In genomic region chr1:97505289-97505688, GRCh38 we compare ENCODE assay signal across 20 cellular contexts.
DNase-seq lines count a peak whose midpoint lies in the region; ATAC-seq and TF ChIP-seq lines count a peak whose summit lies in the region.
"Had no signal": no experiment of that assay in that cellular context is flagged by ENCODE, and none has a peak within 500 bp of the region (broad histone marks: within the 10 kb centered on the region; RNA-seq: fewer than 3 reads in every experiment).

No MANE protein-coding gene starts in this region.

- peaks cover 12 to 24% of the 10 kb centered on the region in 2 donors for H3K4me1 Mint-ChIP-seq in stimulated activated naive B cell treated with anti-CD40 and anti-IgM and Interleukin-4, amounts not matched to agents 10 μg/mL and 1 μg/mL and 100 μg/mL, for 72 hours
- H3K4me1 Mint-ChIP-seq in natural killer cell: peaks cover 7 to 12% of the 10 kb centered on the region in 2 donors
- H3K4me1 Mint-ChIP-seq: activated CD4-positive, alpha-beta T cell treated with anti-CD3 and anti-CD28 coated beads for 36 hours had no signal

- no peaks in the 10 kb centered on the region for H3K27me3 Mint-ChIP-seq in stimulated activated naive B cell treated with anti-CD40 and anti-IgM and Interleukin-4, amounts not matched to agents 10 μg/mL and 1 μg/mL and 100 μg/mL, for 72 hours
- H3K27me3 Mint-ChIP-seq in natural killer cell (ENCODE audit: low read depth in 2 of 2): no peaks in the 10 kb centered on the region
- H3K27me3 Mint-ChIP-seq: activated CD4-positive, alpha-beta T cell treated with anti-CD3 and anti-CD28 coated beads for 36 hours had no signal

- H3K36me3 ChIP-seq in breast epithelium: no peaks in the 10 kb centered on the region

- H3K4me3 Mint-ChIP-seq in stimulated activated naive B cell treated with anti-CD40 and anti-IgM and Interleukin-4, amounts not matched to agents 10 μg/mL and 1 μg/mL and 100 μg/mL, for 72 hours: no peak overlapping the region
- H3K4me3 Mint-ChIP-seq in natural killer cell: no peak overlapping the region
- H3K4me3 Mint-ChIP-seq: activated CD4-positive, alpha-beta T cell treated with anti-CD3 and anti-CD28 coated beads for 36 hours; stimulated activated effector memory CD8-positive, alpha-beta T cell treated with anti-CD3 and anti-CD28 coated beads, Interleukin-12 subunit alpha, Interleukin-12 subunit beta, amount 100 ng/mL, for 72 hours had no signal

- peaks cover 8 to 9% of the 10 kb centered on the region in 2 donors for H3K9me3 Mint-ChIP-seq in stimulated activated naive B cell treated with anti-CD40 and anti-IgM and Interleukin-4, amounts not matched to agents 10 μg/mL and 1 μg/mL and 100 μg/mL, for 72 hours
- no peaks in the 10 kb centered on the region for H3K9me3 Mint-ChIP-seq in natural killer cell
- H3K9me3 Mint-ChIP-seq: stimulated activated effector memory CD8-positive, alpha-beta T cell treated with anti-CD3 and anti-CD28 coated beads, Interleukin-12 subunit alpha, Interleukin-12 subunit beta, amount 100 ng/mL, for 72 hours had no signal

- no peaks in the 10 kb centered on the region for H3K4me1 ChIP-seq in breast epithelium
- H3K4me1 ChIP-seq: spleen had no signal

- H3K36me3 Mint-ChIP-seq in stimulated activated naive B cell treated with anti-CD40 and anti-IgM and Interleukin-4, amounts not matched to agents 10 μg/mL and 1 μg/mL and 100 μg/mL, for 72 hours: peaks cover 18 to 20% of the 10 kb centered on the region in 2 donors
- H3K36me3 Mint-ChIP-seq in natural killer cell: peaks cover 7% of the 10 kb centered on the region
- H3K36me3 Mint-ChIP-seq: stimulated activated effector memory CD8-positive, alpha-beta T cell treated with anti-CD3 and anti-CD28 coated beads, Interleukin-12 subunit alpha, Interleukin-12 subunit beta, amount 100 ng/mL, for 72 hours had no signal

- TF ChIP-seq POLR2A in breast epithelium (IDR thresholded peaks at IDR 0.05): no peak

- intact Hi-C loops in breast epithelium (cut with DNase I; ENCODE audit: low total_unique reads) (no loop called here), natural killer cell (cut with micrococcal nuclease) (no loop called here)

- no peak overlapping the region for H3K27ac ChIP-seq in breast epithelium
- H3K27ac ChIP-seq: spleen, tibial nerve had no signal

- H3K9me3 ChIP-seq in breast epithelium: no peaks in the 10 kb centered on the region
- H3K9me3 ChIP-seq: tibial nerve had no signal

- no peaks in the 10 kb centered on the region for H3K27me3 ChIP-seq in breast epithelium
- H3K27me3 ChIP-seq: spleen, tibial nerve had no signal

- no peak overlapping the region for H3K4me3 ChIP-seq in breast epithelium
- H3K4me3 ChIP-seq: spleen, tibial nerve had no signal

- peak; percentile 29 for ATAC-seq in GM19463 (IDR thresholded peaks at IDR 0.05; ENCODE audit: unreplicated experiment)
- peak; percentile 6 for ATAC-seq in HG02763 (IDR thresholded peaks at IDR 0.05; ENCODE audit: unreplicated experiment)
- ATAC-seq in HG03520 (IDR thresholded peaks at IDR 0.05; ENCODE audit: unreplicated experiment): peak; percentile 12
- peak; percentile 18 to 32 for ATAC-seq in stimulated activated naive B cell treated with anti-CD40 and anti-IgM and Interleukin-4, amounts not matched to agents 10 μg/mL and 1 μg/mL and 100 μg/mL, for 72 hours (replicated peaks)
- no peak for ATAC-seq in natural killer cell
- ATAC-seq: activated CD4-positive, alpha-beta T cell treated with anti-CD3 and anti-CD28 coated beads for 36 hours; left cardiac atrium; PC-3; stimulated activated effector memory CD8-positive, alpha-beta T cell treated with anti-CD3 and anti-CD28 coated beads, Interleukin-12 subunit alpha, Interleukin-12 subunit beta, amount 100 ng/mL, for 72 hours had no signal

- no peak overlapping the region for H3K27ac Mint-ChIP-seq in stimulated activated naive B cell treated with anti-CD40 and anti-IgM and Interleukin-4, amounts not matched to agents 10 μg/mL and 1 μg/mL and 100 μg/mL, for 72 hours
- peak overlapping the region in 1 of 2 donors; percentile 9 for H3K27ac Mint-ChIP-seq in natural killer cell
- H3K27ac Mint-ChIP-seq: activated CD4-positive, alpha-beta T cell treated with anti-CD3 and anti-CD28 coated beads for 36 hours; stimulated activated effector memory CD8-positive, alpha-beta T cell treated with anti-CD3 and anti-CD28 coated beads, Interleukin-12 subunit alpha, Interleukin-12 subunit beta, amount 100 ng/mL, for 72 hours had no signal

- DNase-seq in stimulated activated naive B cell treated with anti-CD40 and anti-IgM and Interleukin-4, amounts not matched to agents 10 μg/mL and 1 μg/mL and 100 μg/mL, for 72 hours: no peak
- DNase-seq in NCI-H524 (lab: John Stamatoyannopoulos, UW) (no peak), breast epithelium (ENCODE audit: low spot score in 2 of 2) (no peak), natural killer cell (no peak)
- DNase-seq: activated CD4-positive, alpha-beta T cell treated with anti-CD3 and anti-CD28 coated beads for 36 hours; activated effector memory CD4-positive, alpha-beta T cell treated with anti-CD3 and anti-CD28 coated beads, Interleukin-2, amount 50 U/mL, for 16 hours; cerebellar nuclear complex; GF-D8; KG1; left cardiac atrium; NCI-H2081 treated with DMSO at 0.1 percent for 48 hours; NCI-H526 treated with DMSO at 0.1 percent for 48 hours; PC-3; spleen; T1000 had no signal

- TF ChIP-seq CTCF in breast epithelium (IDR thresholded peaks at IDR 0.05) (no peak), natural killer cell (IDR thresholded peaks at IDR 0.05) (no peak)

Comparison
In these comparisons a context has a peak if more than half of its experiments do, and no peak if none do; other contexts are left out.
1. ATAC-seq: peak in GM19463 (single experiment), HG02763 (single experiment), HG03520 (single experiment) and stimulated activated naive B cell treated with anti-CD40 and anti-IgM and Interleukin-4, amounts not matched to agents 10 μg/mL and 1 μg/mL and 100 μg/mL, for 72 hours (2 of 2); none in natural killer cell (0 of 3).